Comparison of ENCODE assay signal across 10 cellular contexts in genomic region chr22:30202531-30203006, GRCh38. TPM values are rescaled to one million over a fixed set of nuclear protein-coding genes. Genes with fewer than 3 reads are reported as not detected.
DNase-seq lines count a peak whose midpoint lies in the region; ATAC-seq and TF ChIP-seq lines count a peak whose summit lies in the region.
"Had no signal": no experiment of that assay in that cellular context is flagged by ENCODE, and none has a peak within 500 bp of the region (broad histone marks: within the 10 kb centered on the region; RNA-seq: fewer than 3 reads in every experiment).

No MANE protein-coding gene starts in this region.

- H3K4me3 ChIP-seq in fibroblast of the aortic adventitia (ENCODE audit: low read depth, low read length), result no peak overlapping the region
- no peak overlapping the region for H3K4me3 ChIP-seq in osteoblast (ENCODE audit: insufficient read depth, low read length)

- ATAC-seq in HG03439 (IDR thresholded peaks at IDR 0.05; ENCODE audit: unreplicated experiment) (no peak), HG03460 (IDR thresholded peaks at IDR 0.05; ENCODE audit: unreplicated experiment) (no peak)
- ATAC-seq: CD8-positive, alpha-beta T cell had no signal

- no peak overlapping the region for H3K4me2 ChIP-seq in osteoblast (ENCODE audit: insufficient read depth, low read length)

- H3K27me3 ChIP-seq in osteoblast (ENCODE audit: insufficient read depth, low read length), result no peaks in the 10 kb centered on the region

- H4K20me1 ChIP-seq in osteoblast (ENCODE audit: insufficient read depth, low read length), result no peaks in the 10 kb centered on the region

- peaks cover 34% of the 10 kb centered on the region for H3K4me1 ChIP-seq in osteoblast (ENCODE audit: insufficient read depth, low read length)

- peak overlapping the region; percentile 70 for H3K27ac ChIP-seq in RWPE1
- peak overlapping the region; percentile 80 for H3K27ac ChIP-seq in osteoblast (ENCODE audit: low read depth, low read length)

- H3K36me3 ChIP-seq in osteoblast (ENCODE audit: insufficient read depth, low read length), result no peaks in the 10 kb centered on the region

- H2AFZ ChIP-seq in osteoblast (ENCODE audit: low read length), result no peak overlapping the region

- no peaks in the 10 kb centered on the region for H3K79me2 ChIP-seq in osteoblast (ENCODE audit: insufficient read depth, low read length)

- no peak; the same call in 1 of the 2 replicates for TF ChIP-seq CTCF in AG09319 (IDR thresholded peaks at IDR 0.05; ENCODE audit: low read depth, low read length)
- no peak for TF ChIP-seq CTCF in RWPE1 (conservative IDR thresholded peaks at IDR 0.05; ENCODE audit: low read depth)
- TF ChIP-seq CTCF in fibroblast of the aortic adventitia (IDR thresholded peaks at IDR 0.05; ENCODE audit: insufficient read depth, low read length), result no peak
- no peak for TF ChIP-seq CTCF in osteoblast (IDR thresholded peaks at IDR 0.05; ENCODE audit: extremely low read depth, low read depth, low read length)
- TF ChIP-seq CTCF in GM10248 (IDR thresholded peaks at IDR 0.05; ENCODE audit: control extremely low read depth, extremely low read depth, low read depth, missing control alignments), result no peak

- CTCF ChIA-PET in RWPE1 (lab: Yijun Ruan, JAX), result no interaction called here
- CTCF ChIA-PET in GM10248 (lab: Yijun Ruan, JAX), result no interaction called here

- DNase-seq in AG09319 (ENCODE audit: extremely low read depth, low read depth) (peak; percentile 72), RWPE1 (ENCODE audit: low spot score) (no peak), fibroblast of the aortic adventitia (ENCODE audit: low read depth) (peak; percentile 92), osteoblast (ENCODE audit: insufficient read length, low spot score, missing footprints) (no peak), GM10248 (ENCODE audit: extremely low spot score) (no peak), SIG-M5 (lab: John Stamatoyannopoulos, UW) (no peak)
- DNase-seq: CD8-positive, alpha-beta T cell; MV-4-11 had no signal

- H3K9me3 ChIP-seq in osteoblast (ENCODE audit: low read depth, low read length), result no peaks in the 10 kb centered on the region

- POLR2A ChIA-PET in RWPE1 (lab: Yijun Ruan, JAX; ENCODE audit: low non-redundant PET), result no interaction called here
- POLR2A ChIA-PET in GM10248 (lab: Yijun Ruan, JAX), result no interaction called here

RNA-seq across cellular contexts. Expression of gene LIF, which starts 44.0 kb away (rescaled TPM):
- total RNA-seq in fibroblast of the aortic adventitia (ENCODE audit: low replicate concordance) (0.57 and 6.2 TPM in 2 replicates), osteoblast (3.2 and 3.3 TPM in 2 replicates)

Comparison
In these comparisons a context has a peak if more than half of its experiments do, and no peak if none do; other contexts are left out.
1. DNase-seq: peak in AG09319 (single experiment) and fibroblast of the aortic adventitia (single experiment); none in RWPE1 (single experiment), osteoblast (single experiment), GM10248 (single experiment) and SIG-M5 (single experiment).